In the genomic region with DNA sequence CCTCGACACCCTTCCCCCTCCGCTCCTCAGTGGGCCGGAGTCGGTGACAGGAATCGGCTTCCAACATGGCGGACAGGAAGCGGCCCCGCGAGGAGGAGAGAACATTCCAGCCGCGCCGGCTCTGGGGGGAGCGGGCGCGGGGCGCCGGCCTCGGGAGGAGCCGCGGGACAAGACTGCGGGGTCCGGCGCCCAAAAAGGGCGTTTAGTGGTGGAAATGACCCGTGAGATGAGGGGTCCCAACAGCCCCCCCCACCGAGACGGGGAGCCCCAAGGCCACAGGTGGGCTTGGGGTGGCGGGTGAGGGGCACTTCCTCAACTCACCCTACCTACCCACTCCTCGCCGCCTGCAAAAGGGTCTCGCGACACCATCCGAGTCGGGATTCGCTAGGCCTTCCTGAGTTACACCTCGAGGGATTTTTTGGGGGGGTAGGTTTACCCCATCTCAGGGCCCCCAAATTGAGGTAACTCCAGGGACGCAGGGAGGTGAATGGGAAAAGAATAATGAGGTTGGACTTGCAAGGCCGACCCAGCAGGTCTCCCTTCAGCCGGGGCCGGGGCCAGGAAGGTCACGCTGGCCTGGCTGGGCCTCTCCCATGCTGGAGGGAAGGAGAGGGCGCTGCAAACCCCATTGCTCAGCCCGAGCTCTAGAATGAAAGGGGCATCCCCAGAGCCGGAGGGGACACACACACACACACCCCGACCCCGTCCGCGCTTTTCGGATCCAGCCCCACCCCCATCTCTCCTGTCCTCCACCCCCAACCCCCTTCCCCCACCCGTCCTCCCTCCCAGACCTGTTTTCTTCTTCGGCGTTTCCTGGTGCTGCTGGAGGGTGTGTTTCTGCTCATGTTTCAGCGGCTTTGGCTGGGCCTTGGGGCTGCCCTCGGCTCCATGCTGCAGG, we compare ENCODE assay signal across 8 cellular contexts. TPM values are rescaled to one million over a fixed set of nuclear protein-coding genes. Genes with fewer than 3 reads are reported as not detected.
DNase-seq lines count a peak whose midpoint lies in the region; ATAC-seq and TF ChIP-seq lines count a peak whose summit lies in the region.

No MANE protein-coding gene starts in this region.

- DNase-seq in SIG-M5 treated with dmso at 0.1 percent for 504 hours (lab: John Stamatoyannopoulos, UW; ENCODE audit: unreplicated experiment) = peak; percentile 69
- DNase-seq in SIG-M5 (lab: John Stamatoyannopoulos, UW) = no peak
- peak; percentile 68 for DNase-seq in HuH-7 (ENCODE audit: low spot score)
- no peak for DNase-seq in SK-N-MC (ENCODE audit: low read depth, low spot score)
- DNase-seq in activated naive CD8-positive, alpha-beta T cell treated with anti-CD3 and anti-CD28 coated beads, Interleukin-2, amount 10 ng/mL, durations not matched to agents 7 days and 5 days = peak; percentile 69
- peak; percentile 86 for DNase-seq in cardiac septum (ENCODE audit: low spot score)
- peak; percentile 67 for DNase-seq in transverse colon

- H3K27ac Mint-ChIP-seq in activated naive CD8-positive, alpha-beta T cell treated with anti-CD3 and anti-CD28 coated beads, Interleukin-2, amount 10 ng/mL, durations not matched to agents 7 days and 5 days = peak overlapping the region; percentile 100

- TF ChIP-seq POLR2A in transverse colon (IDR thresholded peaks at IDR 0.05) = peak; percentile 13

- H3K4me1 Mint-ChIP-seq in activated naive CD8-positive, alpha-beta T cell treated with anti-CD3 and anti-CD28 coated beads, Interleukin-2, amount 10 ng/mL, durations not matched to agents 7 days and 5 days = peaks cover 36% of the 10 kb centered on the region

- H3K27ac ChIP-seq in SK-N-MC (peak overlapping the region; percentile 93), parathyroid adenoma (peak overlapping the region; percentile 86), transverse colon (peak overlapping the region; percentile 98 to 100 (median 99))

- peak overlapping the region; percentile 86 for H2AFZ ChIP-seq in parathyroid adenoma

- POLR2A ChIA-PET in activated naive CD8-positive, alpha-beta T cell treated with anti-CD3 and anti-CD28 coated beads, Interleukin-2, amount 10 ng/mL, durations not matched to agents 7 days and 5 days (lab: Charles Lee) = interaction anchor here (0.6 to 2.6 kb wide), 35 partner anchors 8 to 746 kb away, joined by 3 to 28 read pairs (median 3); a partner anchor contains a TSS

- H3K27me3 Mint-ChIP-seq in activated naive CD8-positive, alpha-beta T cell treated with anti-CD3 and anti-CD28 coated beads, Interleukin-2, amount 10 ng/mL, durations not matched to agents 7 days and 5 days = peaks cover 3% of the 10 kb centered on the region

- intact Hi-C loops in cardiac septum (cut with DNase I) = loop anchor here (2.0 to 10.0 kb wide), 5 partner anchors 41 to 341 kb away; a partner anchor contains a TSS
- intact Hi-C loops in transverse colon (cut with DNase I; ENCODE audit: low total_unique reads) = loop anchor here (5.0 kb wide), 1 partner anchor 146 kb away; no protein-coding TSS in a partner anchor

- H3K36me3 ChIP-seq in SK-N-MC (ENCODE audit: insufficient read depth, low read length) (peaks cover 26% of the 10 kb centered on the region), parathyroid adenoma (ENCODE audit: control insufficient read depth, insufficient read depth, low read length) (no peaks in the 10 kb centered on the region), transverse colon (peaks cover 0 to 9% (median 0%) of the 10 kb centered on the region in 4 donors)

- peak; percentile 21 for ATAC-seq in activated naive CD8-positive, alpha-beta T cell treated with anti-CD3 and anti-CD28 coated beads, Interleukin-2, amount 10 ng/mL, durations not matched to agents 7 days and 5 days (ENCODE audit: low read depth)

- TF ChIP-seq CTCF in parathyroid adenoma (IDR thresholded peaks at IDR 0.05) = no peak
- TF ChIP-seq CTCF in transverse colon (IDR thresholded peaks at IDR 0.05) = no peak

- WGBS in transverse colon (ENCODE audit: low coverage in 1 of 2), 2 donors = 0% methylated on average over 47 of the region's 54 CpGs; no CpG with 5 or more reads in 1 of the 2 donors

- peak overlapping the region; percentile 99 for H3K4me3 Mint-ChIP-seq in activated naive CD8-positive, alpha-beta T cell treated with anti-CD3 and anti-CD28 coated beads, Interleukin-2, amount 10 ng/mL, durations not matched to agents 7 days and 5 days

- H3K4me1 ChIP-seq in parathyroid adenoma = peaks cover 9% of the 10 kb centered on the region
- H3K4me1 ChIP-seq in transverse colon = peaks cover 17 to 45% (median 31%) of the 10 kb centered on the region in 4 donors

- in situ Hi-C loops in transverse colon (cut with MboI; ENCODE audit: low pct_ligation_motif_present in 1 of 4, low pct_unique_long_range_greater_than_20kb in 1 of 4, low sequenced_read_pairs in 3 of 4) = loop anchor here in 1 of 4 donors (25.0 kb wide), 1 partner anchor 156 kb away; no protein-coding TSS in a partner anchor

- H3K4me3 ChIP-seq in SK-N-MC (peak overlapping the region; percentile 84), parathyroid adenoma (ENCODE audit: low read depth, low read length) (peak overlapping the region; percentile 86), transverse colon (peak overlapping the region; percentile 74 to 97 (median 90))

- peaks cover 24% of the 10 kb centered on the region for H3K36me3 Mint-ChIP-seq in activated naive CD8-positive, alpha-beta T cell treated with anti-CD3 and anti-CD28 coated beads, Interleukin-2, amount 10 ng/mL, durations not matched to agents 7 days and 5 days

- TF ChIP-seq EP300 in transverse colon (IDR thresholded peaks at IDR 0.05; ENCODE audit: low read depth) = no peak

- H3K9ac ChIP-seq in SK-N-MC (ENCODE audit: insufficient read length) = peak overlapping the region; percentile 89
- peak overlapping the region; percentile 84 for H3K9ac ChIP-seq in parathyroid adenoma

- H3K9me3 Mint-ChIP-seq in activated naive CD8-positive, alpha-beta T cell treated with anti-CD3 and anti-CD28 coated beads, Interleukin-2, amount 10 ng/mL, durations not matched to agents 7 days and 5 days = no peaks in the 10 kb centered on the region

- H3K4me2 ChIP-seq in parathyroid adenoma (ENCODE audit: low read length) = peak overlapping the region; percentile 83

- H3K27me3 ChIP-seq in parathyroid adenoma (ENCODE audit: control insufficient read depth, insufficient read depth, low read length) (no peaks in the 10 kb centered on the region), transverse colon (no peaks in the 10 kb centered on the region)

- no peaks in the 10 kb centered on the region for H3K9me3 ChIP-seq in SK-N-MC (ENCODE audit: low read depth, low read length)
- H3K9me3 ChIP-seq in parathyroid adenoma (ENCODE audit: control insufficient read depth, low read length) = no peaks in the 10 kb centered on the region
- no peaks in the 10 kb centered on the region for H3K9me3 ChIP-seq in transverse colon

- H3K79me2 ChIP-seq in parathyroid adenoma = peaks cover 38% of the 10 kb centered on the region

RNA-seq across cellular contexts. Expression of a gene that starts 0.7 kb away (rescaled TPM):
- 10 to 100 TPM; 64.7 to 68.4 TPM for total RNA-seq in activated naive CD8-positive, alpha-beta T cell treated with anti-CD3 and anti-CD28 coated beads, Interleukin-2, amount 10 ng/mL, durations not matched to agents 7 days and 5 days
- 39.2 TPM for total RNA-seq in cardiac septum
- total RNA-seq in transverse colon = 10 to 100 TPM; 19.8 to 40.8 (median 25.4) TPM

RNA-seq across cellular contexts. Expression of a gene that starts 46.6 kb away (rescaled TPM):
- not detected for total RNA-seq in activated naive CD8-positive, alpha-beta T cell treated with anti-CD3 and anti-CD28 coated beads, Interleukin-2, amount 10 ng/mL, durations not matched to agents 7 days and 5 days
- total RNA-seq in cardiac septum = not detected
- not detected for total RNA-seq in transverse colon

Comparison
In these comparisons a context has a peak if more than half of its experiments do, and no peak if none do; other contexts are left out.
1. DNase-seq: peak in SIG-M5 treated with dmso at 0.1 percent for 504 hours (single experiment), HuH-7 (single experiment), activated naive CD8-positive, alpha-beta T cell treated with anti-CD3 and anti-CD28 coated beads, Interleukin-2, amount 10 ng/mL, durations not matched to agents 7 days and 5 days (single experiment), cardiac septum (single experiment) and transverse colon (single experiment); none in SIG-M5 (single experiment) and SK-N-MC (single experiment).
2. Peak in every context shown above with its lines, with median percentiles within 50 percentile points of each other: H3K27ac ChIP-seq and H3K4me3 ChIP-seq.